In genomic region chr13:36973009-36973408, GRCh38 we compare ENCODE assay signal across 12 cellular contexts. TPM values are rescaled to one million over a fixed set of nuclear protein-coding genes. Genes with fewer than 3 reads are reported as not detected.
DNase-seq lines count a peak whose midpoint lies in the region; ATAC-seq and TF ChIP-seq lines count a peak whose summit lies in the region.
"Had no signal": no experiment of that assay in that cellular context is flagged by ENCODE, and none has a peak within 500 bp of the region (broad histone marks: within the 10 kb centered on the region; RNA-seq: fewer than 3 reads in every experiment).

No MANE protein-coding gene starts in this region.

- ATAC-seq in GM18505 (IDR thresholded peaks at IDR 0.05; ENCODE audit: unreplicated experiment), result peak; percentile 6
- ATAC-seq in activated B cell treated with CpG ODN at 0.5 μM for 24 hours (ENCODE audit: low read depth), result no peak
- no peak for ATAC-seq in HG02759 (IDR thresholded peaks at IDR 0.05; ENCODE audit: unreplicated experiment)

- peaks cover 12% of the 10 kb centered on the region for H3K4me1 Mint-ChIP-seq in activated B cell treated with CpG ODN at 0.5 μM for 24 hours

- no peak for TF ChIP-seq POLR2A in GM18505 (IDR thresholded peaks at IDR 0.05; ENCODE audit: borderline replicate concordance, extremely low read depth, insufficient read depth, insufficient read length)

- H3K9ac ChIP-seq in BLaER1 treated with 17β-estradiol and CSF1 and Interleukin-3, amounts not matched to agents 10 nM and 100 nM, result 0 out of 22 replicates have a peak overlapping the region, but pooled peaks of 1 of the 11 experiments have one; percentile 31
- H3K9ac ChIP-seq: KMS-11 had no signal

- peaks cover 61 to 88% (median 76%) of the 10 kb centered on the region in 11 experiments for H3K36me3 ChIP-seq in BLaER1 treated with 17β-estradiol and CSF1 and Interleukin-3, amounts not matched to agents 10 nM and 100 nM

- peak overlapping the region in 7 of 11 experiments; percentile 22 to 59 (median 29); a peak in 11 of 22 replicates for H3K27ac ChIP-seq in BLaER1 treated with 17β-estradiol and CSF1 and Interleukin-3, amounts not matched to agents 10 nM and 100 nM
- H3K27ac ChIP-seq: KMS-11 had no signal

- DNase-seq in activated B cell treated with CpG ODN at 0.5 μM for 24 hours (no peak), NOMO-1 treated with dmso at 0.1 percent for 144 hours (lab: John Stamatoyannopoulos, UW; ENCODE audit: unreplicated experiment) (no peak), putamen (ENCODE audit: low spot score) (no peak)
- DNase-seq: CD4-positive, CD25-positive, alpha-beta regulatory T cell; DMS53; HCEC 1CT; HFFc6 had no signal

- intact Hi-C loops in activated B cell treated with CpG ODN at 0.5 μM for 24 hours (cut with micrococcal nuclease), result no loop called here

- TF ChIP-seq CTCF in activated B cell treated with CpG ODN at 0.5 μM for 24 hours (IDR thresholded peaks at IDR 0.05), result no peak

- peaks cover 46% of the 10 kb centered on the region for H3K36me3 Mint-ChIP-seq in activated B cell treated with CpG ODN at 0.5 μM for 24 hours (ENCODE audit: low read depth)

- no peak overlapping the region for H3K4me3 ChIP-seq in BLaER1 treated with 17β-estradiol and CSF1 and Interleukin-3, amounts not matched to agents 10 nM and 100 nM

- H3K27ac Mint-ChIP-seq in activated B cell treated with CpG ODN at 0.5 μM for 24 hours, result peak overlapping the region; percentile 36
- H3K27ac Mint-ChIP-seq: CD4-positive, CD25-positive, alpha-beta regulatory T cell; HFFc6 had no signal

- no peaks in the 10 kb centered on the region for H3K9me3 Mint-ChIP-seq in activated B cell treated with CpG ODN at 0.5 μM for 24 hours

- peaks cover 4 to 21% (median 12%) of the 10 kb centered on the region in 10 experiments; a peak in 16 of 20 replicates for H3K4me1 ChIP-seq in BLaER1 treated with 17β-estradiol and CSF1 and Interleukin-3, amounts not matched to agents 10 nM and 100 nM

- H3K4me2 ChIP-seq in BLaER1 treated with 17β-estradiol and CSF1 and Interleukin-3, amounts not matched to agents 10 nM and 100 nM, result peak overlapping the region in 8 of 11 experiments; percentile 0 to 56 (median 26); a peak in 11 of 22 replicates
- H3K4me2 ChIP-seq: KMS-11 had no signal

- no peaks in the 10 kb centered on the region; a peak in 2 of 22 replicates for H4K20me1 ChIP-seq in BLaER1 treated with 17β-estradiol and CSF1 and Interleukin-3, amounts not matched to agents 10 nM and 100 nM

- POLR2A ChIA-PET in activated B cell treated with CpG ODN at 0.5 μM for 24 hours (lab: Charles Lee), result interaction anchor here (1.8 kb wide), 1 partner anchor 27 kb away, joined by 13 read pairs; the partner anchor contains the start of genes ALG5 and EXOSC8

- CTCF ChIA-PET in activated B cell treated with CpG ODN at 0.5 μM for 24 hours (lab: Charles Lee), result interaction anchor here (0.7 to 0.8 kb wide), 2 partner anchors 9 to 102 kb away, joined by 4 read pairs; no protein-coding TSS in a partner anchor

- no peak overlapping the region for H3K4me3 Mint-ChIP-seq in activated B cell treated with CpG ODN at 0.5 μM for 24 hours
- H3K4me3 Mint-ChIP-seq: CD4-positive, CD25-positive, alpha-beta regulatory T cell; HFFc6; IgD-negative memory B cell had no signal

- no peaks in the 10 kb centered on the region for H3K27me3 Mint-ChIP-seq in activated B cell treated with CpG ODN at 0.5 μM for 24 hours
- H3K27me3 Mint-ChIP-seq: CD4-positive, CD25-positive, alpha-beta regulatory T cell; IgD-negative memory B cell had no signal

- peaks cover 14 to 25% (median 19%) of the 10 kb centered on the region in 11 experiments for H3K9me3 ChIP-seq in BLaER1 treated with 17β-estradiol and CSF1 and Interleukin-3, amounts not matched to agents 10 nM and 100 nM (replicated peaks in 1 of 11)

- no peaks in the 10 kb centered on the region for H3K27me3 ChIP-seq in BLaER1 treated with 17β-estradiol and CSF1 and Interleukin-3, amounts not matched to agents 10 nM and 100 nM

RNA-seq across cellular contexts. Expression of gene ALG5, which starts 26.1 kb away (rescaled TPM):
- 24.0 and 25.8 TPM in 2 replicates for total RNA-seq in activated B cell treated with CpG ODN at 0.5 μM for 24 hours

RNA-seq across cellular contexts. Expression of gene EXOSC8, which starts 27.6 kb away (rescaled TPM):
- total RNA-seq in activated B cell treated with CpG ODN at 0.5 μM for 24 hours, result 57.7 and 61.8 TPM in 2 replicates

RNA-seq across cellular contexts. Expression of gene SMAD9, which starts 53.0 kb away (rescaled TPM):
- total RNA-seq in activated B cell treated with CpG ODN at 0.5 μM for 24 hours, result not detected in 2 replicates
